ENCODE assay signal across 1 cellular context in the genomic region with DNA sequence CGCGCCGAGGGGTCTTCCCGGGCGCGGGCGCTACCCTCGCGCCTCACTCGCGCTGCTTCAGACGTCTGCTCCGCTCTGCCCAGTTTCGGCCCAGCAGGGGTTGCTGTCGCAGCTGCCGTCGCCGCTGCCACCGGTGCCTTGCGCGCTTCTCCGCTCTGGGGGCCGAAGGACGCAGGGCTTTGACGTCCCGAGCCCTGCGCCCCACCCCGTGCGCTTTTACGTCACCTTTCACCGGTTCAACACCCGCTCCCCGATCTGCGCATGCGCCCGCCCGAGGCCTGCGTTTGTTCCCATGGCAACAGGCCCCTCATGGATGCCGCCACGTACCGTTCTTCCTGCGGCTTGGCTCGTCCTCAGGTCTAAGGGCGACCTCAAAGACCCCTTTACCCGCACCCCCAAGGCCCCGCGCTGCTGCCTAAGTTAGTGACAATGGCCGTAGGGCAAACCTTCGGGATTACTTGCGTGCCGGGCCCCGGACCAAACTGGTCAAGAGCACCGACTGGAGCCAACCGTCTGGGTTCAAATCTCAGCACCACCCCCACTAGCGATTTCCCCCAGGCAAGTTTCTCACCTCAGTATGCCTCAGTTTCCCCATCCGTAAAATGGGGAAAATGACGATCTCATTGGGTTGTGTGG.
TF ChIP-seq lines count a peak whose summit lies in the region.

No MANE protein-coding gene starts in this region.

TF ChIP-seq in HEK293, 187 proteins besides CTCF, POLR2A, EP300 and RAD21 (continued from another document and continues in another):
- TF ChIP-seq ZNF398 (tag by site-specific recombination; IDR thresholded peaks at IDR 0.05) = no peak
- TF ChIP-seq ZNF157 (tag by site-specific recombination; IDR thresholded peaks at IDR 0.05) = no peak
- no peak for TF ChIP-seq WT1 (tag by site-specific recombination; IDR thresholded peaks at IDR 0.05)
- TF ChIP-seq ZNF394 (tag by site-specific recombination; IDR thresholded peaks at IDR 0.05; ENCODE audit: borderline replicate concordance) = peak; percentile 15; the same call in 1 of the 2 replicates
- TF ChIP-seq FEZF1 (tag by site-specific recombination; IDR thresholded peaks at IDR 0.05) = no peak
- peak; percentile 64 for TF ChIP-seq GLIS1 (tag by site-specific recombination; IDR thresholded peaks at IDR 0.05)
- TF ChIP-seq ZNF426 (tag by site-specific recombination; IDR thresholded peaks at IDR 0.05) = no peak
- TF ChIP-seq OSR2 (tag by site-specific recombination; IDR thresholded peaks at IDR 0.05) = no peak
- TF ChIP-seq ZFP41 (tag by site-specific recombination; IDR thresholded peaks at IDR 0.05; ENCODE audit: borderline replicate concordance) = no peak
- no peak for TF ChIP-seq PRDM6 (tag by site-specific recombination; IDR thresholded peaks at IDR 0.05)
- no peak for TF ChIP-seq EGR2 (tag by site-specific recombination; IDR thresholded peaks at IDR 0.05; ENCODE audit: low read depth)
- TF ChIP-seq ZNF404 (tag by site-specific recombination; IDR thresholded peaks at IDR 0.05) = no peak
- TF ChIP-seq ZNF138 (tag by site-specific recombination; IDR thresholded peaks at IDR 0.05; ENCODE audit: borderline replicate concordance) = no peak
- TF ChIP-seq ZNF366 (tag by site-specific recombination; conservative IDR thresholded peaks at IDR 0.05) = no peak
- TF ChIP-seq ZFP69B (tag by site-specific recombination; IDR thresholded peaks at IDR 0.05) = no peak
- TF ChIP-seq ZEB2 (tag by site-specific recombination; IDR thresholded peaks at IDR 0.05) = peak; percentile 96
- no peak for TF ChIP-seq ZNF16 (tag by site-specific recombination; IDR thresholded peaks at IDR 0.05; ENCODE audit: low read depth)
- TF ChIP-seq ZNF626 (tag by site-specific recombination; IDR thresholded peaks at IDR 0.05) = no peak
- TF ChIP-seq, protein P1, sequence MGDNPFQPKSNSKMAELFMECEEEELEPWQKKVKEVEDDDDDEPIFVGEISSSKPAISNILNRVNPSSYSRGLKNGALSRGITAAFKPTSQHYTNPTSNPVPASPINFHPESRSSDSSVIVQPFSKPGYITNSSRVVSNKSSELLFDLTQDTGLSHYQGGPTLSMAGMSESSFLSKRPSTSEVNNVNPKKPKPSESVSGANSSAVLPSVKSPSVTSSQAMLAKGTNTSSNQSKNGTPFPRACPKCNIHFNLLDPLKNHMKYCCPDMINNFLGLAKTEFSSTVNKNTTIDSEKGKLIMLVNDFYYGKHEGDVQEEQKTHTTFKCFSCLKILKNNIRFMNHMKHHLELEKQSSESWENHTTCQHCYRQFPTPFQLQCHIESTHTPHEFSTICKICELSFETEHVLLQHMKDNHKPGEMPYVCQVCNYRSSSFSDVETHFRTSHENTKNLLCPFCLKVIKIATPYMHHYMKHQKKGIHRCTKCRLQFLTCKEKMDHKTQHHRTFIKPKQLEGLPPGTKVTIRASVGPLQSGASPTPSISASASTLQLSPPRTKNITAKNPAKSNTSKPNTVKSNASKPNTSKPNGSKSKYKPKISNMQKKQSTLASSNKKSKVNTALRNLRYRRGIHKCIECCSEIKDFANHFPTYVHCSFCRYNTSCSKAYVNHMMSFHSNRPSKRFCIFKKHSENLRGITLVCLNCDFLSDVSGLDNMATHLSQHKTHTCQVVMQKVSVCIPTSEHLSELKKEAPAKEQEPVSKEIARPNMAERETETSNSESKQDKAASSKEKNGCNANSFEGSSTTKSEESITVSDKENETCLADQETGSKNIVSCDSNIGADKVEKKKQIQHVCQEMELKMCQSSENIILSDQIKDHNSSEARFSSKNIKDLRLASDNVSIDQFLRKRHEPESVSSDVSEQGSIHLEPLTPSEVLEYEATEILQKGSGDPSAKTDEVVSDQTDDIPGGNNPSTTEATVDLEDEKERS (tag by site-specific recombination; IDR thresholded peaks at IDR 0.05) = no peak
- TF ChIP-seq ZNF133 (tag by site-specific recombination; IDR thresholded peaks at IDR 0.05) = no peak
- peak; percentile 81 for TF ChIP-seq GLIS2 (tag by site-specific recombination; IDR thresholded peaks at IDR 0.05)
- 0 out of 2 replicates have a peak, but pooled peaks have one; percentile 13 for TF ChIP-seq ZNF664 (tag by site-specific recombination; IDR thresholded peaks at IDR 0.05)
- TF ChIP-seq OVOL3 (tag by site-specific recombination; IDR thresholded peaks at IDR 0.05) = no peak
- TF ChIP-seq ZNF132 (tag by site-specific recombination; IDR thresholded peaks at IDR 0.05; ENCODE audit: borderline replicate concordance) = no peak
- no peak for TF ChIP-seq ZNF747 (tag by site-specific recombination; IDR thresholded peaks at IDR 0.05)
- no peak for TF ChIP-seq ZNF488 (tag by site-specific recombination; IDR thresholded peaks at IDR 0.05)
- no peak for TF ChIP-seq ZNF23 (tag by site-specific recombination; IDR thresholded peaks at IDR 0.05; ENCODE audit: borderline replicate concordance)
- TF ChIP-seq ZNF121 (tag by site-specific recombination; IDR thresholded peaks at IDR 0.05) = no peak
- TF ChIP-seq ZNF274 (IDR thresholded peaks at IDR 0.05; ENCODE audit: low read length) = no peak
- TF ChIP-seq ZNF274 (tag by site-specific recombination; IDR thresholded peaks at IDR 0.05; ENCODE audit: borderline replicate concordance) = no peak
- TF ChIP-seq ZNF621 (tag by site-specific recombination; IDR thresholded peaks at IDR 0.05) = no peak
- no peak for TF ChIP-seq ZNF433 (tag by site-specific recombination; IDR thresholded peaks at IDR 0.05; ENCODE audit: low read depth)
- TF ChIP-seq BCL11B (tag by site-specific recombination; IDR thresholded peaks at IDR 0.05; ENCODE audit: low read depth) = no peak
- no peak for TF ChIP-seq ELK4 (IDR thresholded peaks at IDR 0.05; ENCODE audit: borderline replicate concordance, low read depth, low read length)
- no peak for TF ChIP-seq ZNF558 (tag by site-specific recombination; IDR thresholded peaks at IDR 0.05)
- TF ChIP-seq ZNF624 (tag by site-specific recombination; IDR thresholded peaks at IDR 0.05) = no peak
- no peak for TF ChIP-seq GLI4 (tag by site-specific recombination; IDR thresholded peaks at IDR 0.05)
- TF ChIP-seq, protein P2, sequence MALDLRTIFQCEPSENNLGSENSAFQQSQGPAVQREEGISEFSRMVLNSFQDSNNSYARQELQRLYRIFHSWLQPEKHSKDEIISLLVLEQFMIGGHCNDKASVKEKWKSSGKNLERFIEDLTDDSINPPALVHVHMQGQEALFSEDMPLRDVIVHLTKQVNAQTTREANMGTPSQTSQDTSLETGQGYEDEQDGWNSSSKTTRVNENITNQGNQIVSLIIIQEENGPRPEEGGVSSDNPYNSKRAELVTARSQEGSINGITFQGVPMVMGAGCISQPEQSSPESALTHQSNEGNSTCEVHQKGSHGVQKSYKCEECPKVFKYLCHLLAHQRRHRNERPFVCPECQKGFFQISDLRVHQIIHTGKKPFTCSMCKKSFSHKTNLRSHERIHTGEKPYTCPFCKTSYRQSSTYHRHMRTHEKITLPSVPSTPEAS (tag by site-specific recombination; IDR thresholded peaks at IDR 0.05) = no peak
- TF ChIP-seq SCRT1 (tag by site-specific recombination; IDR thresholded peaks at IDR 0.05; ENCODE audit: borderline replicate concordance) = no peak
- TF ChIP-seq ZNF580 (tag by site-specific recombination; IDR thresholded peaks at IDR 0.05) = no peak
- 0 out of 2 replicates have a peak, but pooled peaks have one; percentile 16 for TF ChIP-seq ZNF2 (tag by site-specific recombination; IDR thresholded peaks at IDR 0.05)
- TF ChIP-seq KLF10 (tag by site-specific recombination; IDR thresholded peaks at IDR 0.05) = no peak
- TF ChIP-seq ZNF677 (tag by site-specific recombination; IDR thresholded peaks at IDR 0.05) = no peak
- TF ChIP-seq ZNF768 (tag by site-specific recombination; IDR thresholded peaks at IDR 0.05) = no peak
- TF ChIP-seq, protein P3, sequence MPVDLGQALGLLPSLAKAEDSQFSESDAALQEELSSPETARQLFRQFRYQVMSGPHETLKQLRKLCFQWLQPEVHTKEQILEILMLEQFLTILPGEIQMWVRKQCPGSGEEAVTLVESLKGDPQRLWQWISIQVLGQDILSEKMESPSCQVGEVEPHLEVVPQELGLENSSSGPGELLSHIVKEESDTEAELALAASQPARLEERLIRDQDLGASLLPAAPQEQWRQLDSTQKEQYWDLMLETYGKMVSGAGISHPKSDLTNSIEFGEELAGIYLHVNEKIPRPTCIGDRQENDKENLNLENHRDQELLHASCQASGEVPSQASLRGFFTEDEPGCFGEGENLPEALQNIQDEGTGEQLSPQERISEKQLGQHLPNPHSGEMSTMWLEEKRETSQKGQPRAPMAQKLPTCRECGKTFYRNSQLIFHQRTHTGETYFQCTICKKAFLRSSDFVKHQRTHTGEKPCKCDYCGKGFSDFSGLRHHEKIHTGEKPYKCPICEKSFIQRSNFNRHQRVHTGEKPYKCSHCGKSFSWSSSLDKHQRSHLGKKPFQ (tag by site-specific recombination; IDR thresholded peaks at IDR 0.05) = no peak
- peak; percentile 94 for TF ChIP-seq ZBTB20 (tag by site-specific recombination; IDR thresholded peaks at IDR 0.05)
- TF ChIP-seq ZNF585B (tag by site-specific recombination; IDR thresholded peaks at IDR 0.05) = no peak
- TF ChIP-seq SETDB1 (IDR thresholded peaks at IDR 0.05; ENCODE audit: insufficient read length, low read length) = no peak
- no peak for TF ChIP-seq ZNF521 (tag by site-specific recombination; IDR thresholded peaks at IDR 0.05)
- no peak for TF ChIP-seq ZNF37A (tag by site-specific recombination; IDR thresholded peaks at IDR 0.05)
- TF ChIP-seq ZBTB44 (tag by site-specific recombination; IDR thresholded peaks at IDR 0.05) = no peak
- peak; percentile 96 for TF ChIP-seq ZBTB21 (tag by site-specific recombination; IDR thresholded peaks at IDR 0.05)
- TF ChIP-seq ZNF776 (tag by site-specific recombination; IDR thresholded peaks at IDR 0.05; ENCODE audit: borderline replicate concordance) = no peak
- no peak for TF ChIP-seq ZNF362 (tag by site-specific recombination; IDR thresholded peaks at IDR 0.05)
- no peak for TF ChIP-seq ZNF623 (tag by site-specific recombination; IDR thresholded peaks at IDR 0.05)
- no peak for TF ChIP-seq ZBTB1 (tag by site-specific recombination; IDR thresholded peaks at IDR 0.05)
